ENCODE assay signal across 19 cellular contexts in the genomic region with DNA sequence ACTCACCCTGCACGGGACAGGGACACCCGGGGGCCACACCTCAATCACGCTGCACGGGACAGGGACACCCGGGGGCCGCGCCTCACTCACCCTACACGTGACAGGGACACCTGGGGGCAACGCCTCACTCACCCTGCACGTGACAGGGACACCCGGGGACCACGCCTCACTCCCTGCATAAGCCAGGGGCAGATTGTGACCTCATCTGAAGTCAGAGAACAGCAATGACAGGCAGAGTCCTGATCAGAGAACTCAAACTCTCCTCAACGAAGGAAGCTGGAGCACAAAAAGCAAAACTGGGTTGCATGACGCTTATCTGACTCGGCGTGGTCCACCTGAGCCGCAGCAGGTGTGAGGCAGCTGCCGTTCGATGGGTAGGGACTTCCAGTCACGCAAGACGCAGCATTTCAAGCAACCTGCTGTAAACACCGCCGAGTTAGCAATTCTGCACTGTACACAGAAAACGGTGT. TPM values are rescaled to one million over a fixed set of nuclear protein-coding genes. Genes with fewer than 3 reads are reported as not detected.
DNase-seq lines count a peak whose midpoint lies in the region; ATAC-seq and TF ChIP-seq lines count a peak whose summit lies in the region.
"Had no signal": no experiment of that assay in that cellular context is flagged by ENCODE, and none has a peak within 500 bp of the region (broad histone marks: within the 10 kb centered on the region; RNA-seq: fewer than 3 reads in every experiment).

No MANE protein-coding gene starts in this region.

- H3K9me3 Mint-ChIP-seq in H9 = no peaks in the 10 kb centered on the region

- no peak overlapping the region for H2BK120ac ChIP-seq in H9 (ENCODE audit: low read depth, low read length, poor library complexity, severe bottlenecking)

- H2BK20ac ChIP-seq in H9 (ENCODE audit: low read depth, low read length, poor library complexity, severe bottlenecking) = no peak overlapping the region

- no peak overlapping the region for H2BK12ac ChIP-seq in H9 (ENCODE audit: insufficient read length, low read depth, low read length)

- H3K36me3 Mint-ChIP-seq in H9 (ENCODE audit: insufficient read depth in 1 of 3, low read depth in 3 of 3) = peaks cover 10 to 24% (median 18%) of the 10 kb centered on the region in 3 experiments
- H3K36me3 Mint-ChIP-seq: T-cell had no signal

- no peak overlapping the region for H3K4me2 ChIP-seq in H9 (ENCODE audit: insufficient read depth, insufficient read length, low read length)

- no peak overlapping the region; the same call in 1 of the 2 replicates for H3K14ac ChIP-seq in H9 (ENCODE audit: insufficient read depth, low read length)

- no peaks in the 10 kb centered on the region for H3K4me1 Mint-ChIP-seq in H9

- no peak overlapping the region for H3K4ac ChIP-seq in H9 (ENCODE audit: low read depth, low read length)

- peaks cover 2% of the 10 kb centered on the region for H3K79me1 ChIP-seq in H9 (ENCODE audit: insufficient read depth, low read depth, low read length, poor library complexity, severe bottlenecking)

- H3K27me3 ChIP-seq in H9 (ENCODE audit: insufficient read depth, low read length) = no peaks in the 10 kb centered on the region
- H3K27me3 ChIP-seq in mucosa of rectum (ENCODE audit: control insufficient read depth in 2 of 2, insufficient read depth in 2 of 2, low read length in 2 of 2) = no peaks in the 10 kb centered on the region
- H3K27me3 ChIP-seq: testis had no signal

- H3K4me1 ChIP-seq in H9 (ENCODE audit: insufficient read depth, low read length) = no peaks in the 10 kb centered on the region
- H3K4me1 ChIP-seq in mucosa of rectum (ENCODE audit: control insufficient read depth in 2 of 2, insufficient read depth in 2 of 2, low read length in 2 of 2) = peaks cover 7 to 13% of the 10 kb centered on the region in 2 donors
- H3K4me1 ChIP-seq: adrenal gland, gastrocnemius medialis, testis had no signal

- no peak overlapping the region for H3T11ph ChIP-seq in H9 (ENCODE audit: low read length)

- H3K9me3 ChIP-seq in H9 (ENCODE audit: control insufficient read depth, low read depth, low read length) = no peaks in the 10 kb centered on the region
- H3K9me3 ChIP-seq in mucosa of rectum (ENCODE audit: control insufficient read depth in 2 of 2, low read length in 2 of 2) = no peaks in the 10 kb centered on the region
- H3K9me3 ChIP-seq: adrenal gland, gastrocnemius medialis, testis had no signal

- no peak overlapping the region for H2AK5ac ChIP-seq in H9 (ENCODE audit: insufficient read length, low read length)

- TF ChIP-seq CTCF in H9 (conservative IDR thresholded peaks at IDR 0.05) = no peak

- H4K91ac ChIP-seq in H9 (ENCODE audit: insufficient read length, low read depth, low read length) = no peak overlapping the region

- no peak overlapping the region for H2BK15ac ChIP-seq in H9 (ENCODE audit: low read depth, low read length)

- H2BK5ac ChIP-seq in H9 (ENCODE audit: insufficient read length, low read length) = no peak overlapping the region

- no peaks in the 10 kb centered on the region for H3K36me3 ChIP-seq in mucosa of rectum (ENCODE audit: control insufficient read depth in 2 of 2, insufficient read depth in 2 of 2, low read length in 2 of 2)
- H3K36me3 ChIP-seq: adrenal gland, gastrocnemius medialis had no signal

- no peak overlapping the region for H3K23ac ChIP-seq in H9 (ENCODE audit: insufficient read length, low read depth, low read length)

- H4K8ac ChIP-seq in H9 (replicated peaks; ENCODE audit: insufficient read length, low read depth, low read length) = no peak overlapping the region

- H3K27me3 Mint-ChIP-seq in H9 (ENCODE audit: low read depth) = peaks cover 8% of the 10 kb centered on the region
- H3K27me3 Mint-ChIP-seq: T-cell had no signal

- peaks cover 12% of the 10 kb centered on the region for H3K23me2 ChIP-seq in H9 (ENCODE audit: insufficient read length, low read depth, low read length, poor library complexity, severe bottlenecking)

- H4K20me1 ChIP-seq in H9 (ENCODE audit: control insufficient read depth, insufficient read depth, insufficient read length) = no peaks in the 10 kb centered on the region

- ATAC-seq in HG03565 (IDR thresholded peaks at IDR 0.05; ENCODE audit: unreplicated experiment) = no peak
- ATAC-seq: activated T-cell treated with anti-CD3 and anti-CD28 coated beads, Interleukin-2, amount 50 U/mL, for 72 hours; gastrocnemius medialis; Panc1; T-cell had no signal

- no CpG with 5 or more reads among the region's 24 CpGs for WGBS in H9 (ENCODE audit: extremely low coverage, insufficient read length, low lambda C conversion rate)

- peak; percentile 29 for DNase-seq in NCI-H345 (lab: John Stamatoyannopoulos, UW)
- no peak for DNase-seq in NCI-H345 treated with DMSO at 0.1 percent for 48 hours (lab: John Stamatoyannopoulos, UW; ENCODE audit: unreplicated experiment)
- peak; percentile 20 for DNase-seq in H9
- peak; percentile 59 for DNase-seq in SHP77 treated with DMSO at 0.1 percent for 48 hours (lab: John Stamatoyannopoulos, UW)
- DNase-seq in effector CD4-positive, alpha-beta T cell = no peak
- no peak for DNase-seq in SW 1271 (lab: John Stamatoyannopoulos, UW)
- DNase-seq: activated T-cell treated with anti-CD3 and anti-CD28 coated beads, Interleukin-2, amount 50 U/mL, for 72 hours; adrenal gland; central memory CD4-positive, alpha-beta T cell; gastrocnemius medialis; NCI-H2227 treated with DMSO at 0.1 percent for 48 hours; nephron progenitor cell; retina; testis had no signal

- no peak overlapping the region for H3K56ac ChIP-seq in H9 (ENCODE audit: insufficient read length, low read depth, low read length)

- no peaks in the 10 kb centered on the region; the same call in 1 of the 2 replicates for H3K79me2 ChIP-seq in H9 (ENCODE audit: insufficient read depth, low read length)

- H4K5ac ChIP-seq in H9 (ENCODE audit: insufficient read length, low read depth, low read length) = no peak overlapping the region

- H3K27ac Mint-ChIP-seq in H9 = no peak overlapping the region
- H3K27ac Mint-ChIP-seq: activated T-cell treated with anti-CD3 and anti-CD28 coated beads, Interleukin-2, amount 50 U/mL, for 72 hours; nephron progenitor cell; T-cell had no signal

- no peak overlapping the region for H2AFZ ChIP-seq in H9 (ENCODE audit: low read length)

- H3K18ac ChIP-seq in H9 (ENCODE audit: insufficient read length, low read depth, low read length) = no peak overlapping the region

- peak overlapping the region in 1 of 2 donors; percentile 48 for H3K4me3 ChIP-seq in mucosa of rectum (ENCODE audit: low read length in 2 of 2)
- H3K4me3 ChIP-seq: adrenal gland, gastrocnemius medialis, lung, testis had no signal

- H3K27ac ChIP-seq in H9 (ENCODE audit: insufficient read length, low read depth, low read length) (no peak overlapping the region), mucosa of rectum (ENCODE audit: low read depth in 2 of 2, low read length in 2 of 2) (peak overlapping the region; percentile 47 to 68)
- H3K27ac ChIP-seq: adrenal gland, gastrocnemius medialis, testis had no signal

- H3K4me3 Mint-ChIP-seq in H9 = peak overlapping the region in 1 of 2 experiments; percentile 22; a peak in 2 of 5 replicates
- H3K4me3 Mint-ChIP-seq: activated T-cell treated with anti-CD3 and anti-CD28 coated beads, Interleukin-2, amount 50 U/mL, for 72 hours; nephron progenitor cell; T-cell had no signal

- no peak overlapping the region for H3K9ac ChIP-seq in H9 (ENCODE audit: extremely low read depth, insufficient read length, low read length)
- H3K9ac ChIP-seq in mucosa of rectum (ENCODE audit: low read depth in 1 of 2, low read length in 2 of 2) = no peak overlapping the region

RNA-seq across cellular contexts. Expression of a gene that starts 3.2 kb away (rescaled TPM):
- 13.3 and 15.5 TPM in 2 replicates for total RNA-seq in H9 (2021)
- total RNA-seq: gastrocnemius medialis, lung had no signal

RNA-seq across cellular contexts. Expression of a gene that starts 53.3 kb away (rescaled TPM):
- total RNA-seq in H9 (2021) = 104 and 108 TPM in 2 replicates

Comparison
In these comparisons a context has a peak if more than half of its experiments do, and no peak if none do; other contexts are left out.
1. DNase-seq: peak in NCI-H345 (single experiment), H9 (single experiment) and SHP77 treated with DMSO at 0.1 percent for 48 hours (single experiment); none in NCI-H345 treated with DMSO at 0.1 percent for 48 hours (single experiment), effector CD4-positive, alpha-beta T cell (single experiment) and SW 1271 (0 of 2).